Comparison of ENCODE assay signal across 13 cellular contexts in genomic region chr5:124252094-124252750, GRCh38.
DNase-seq lines count a peak whose midpoint lies in the region; ATAC-seq and TF ChIP-seq lines count a peak whose summit lies in the region.
"Had no signal": no experiment of that assay in that cellular context is flagged by ENCODE, and none has a peak within 500 bp of the region (broad histone marks: within the 10 kb centered on the region; RNA-seq: fewer than 3 reads in every experiment).

No MANE protein-coding gene starts in this region.

- H3K27ac ChIP-seq in OCI-LY7 (ENCODE audit: low read depth, low read length, poor library complexity, severe bottlenecking) (no peak overlapping the region), left lung (no peak overlapping the region)
- H3K27ac ChIP-seq: transverse colon had no signal

- TF ChIP-seq CTCF in OCI-LY7 (conservative IDR thresholded peaks at IDR 0.05; ENCODE audit: low read length) (no peak), left lung (IDR thresholded peaks at IDR 0.05) (no peak)

- no peaks in the 10 kb centered on the region for H3K4me1 ChIP-seq in OCI-LY7 (ENCODE audit: insufficient read depth, low read length, poor library complexity, severe bottlenecking)
- H3K4me1 ChIP-seq in left lung = no peaks in the 10 kb centered on the region
- H3K4me1 ChIP-seq: Caco-2, transverse colon had no signal

- no peaks in the 10 kb centered on the region for H3K9me3 ChIP-seq in OCI-LY7 (ENCODE audit: low read length)
- peaks cover 0 to 32% of the 10 kb centered on the region in 2 donors for H3K9me3 ChIP-seq in left lung

- POLR2A ChIA-PET in OCI-LY7 (lab: Charles Lee) = interaction anchor here (0.6 to 3.7 kb wide), 5 partner anchors 11 to 442 kb away, joined by 3 to 17 read pairs (median 3); no protein-coding TSS in a partner anchor

- H4K20me1 ChIP-seq in OCI-LY7 (ENCODE audit: insufficient read depth, low read length) = no peaks in the 10 kb centered on the region

- CTCF ChIA-PET in OCI-LY7 (lab: Charles Lee; ENCODE audit: unreplicated experiment) = no interaction called here

- no peaks in the 10 kb centered on the region for H3K79me2 ChIP-seq in OCI-LY7 (ENCODE audit: insufficient read depth, low read depth, low read length)

- H3K36me3 ChIP-seq in OCI-LY7 (ENCODE audit: insufficient read depth, low read length) = no peaks in the 10 kb centered on the region
- H3K36me3 ChIP-seq in left lung = no peaks in the 10 kb centered on the region
- H3K36me3 ChIP-seq: transverse colon had no signal

- H2AFZ ChIP-seq in OCI-LY7 (ENCODE audit: low read length) = no peak overlapping the region

- H3K27me3 ChIP-seq in left lung = no peaks in the 10 kb centered on the region
- H3K27me3 ChIP-seq: transverse colon had no signal

- H3K4me2 ChIP-seq in OCI-LY7 (ENCODE audit: low read length) = no peak overlapping the region

- no TSS peak for BruUV-seq in OCI-LY7 (replicated peaks; lab: Mats Ljungman, UMichigan)

- DNase-seq in NCI-H345 (lab: John Stamatoyannopoulos, UW) (peak; percentile 46), NCI-H345 treated with DMSO at 0.1 percent for 48 hours (lab: John Stamatoyannopoulos, UW; ENCODE audit: unreplicated experiment) (no peak), OCI-LY7 (ENCODE audit: low spot score) (peak; percentile 3), fibroblast of gingiva (ENCODE audit: low read depth) (peak; percentile 23), retina (peak; percentile 50), left lung (no peak)
- DNase-seq: activated CD4-positive, CD25-positive, alpha-beta regulatory T cell; activated CD8-positive, alpha-beta memory T cell treated with anti-CD3 and anti-CD28 coated beads, Interleukin-2, amount 50 U/mL, for 48 hours; Caco-2; dermis blood vessel endothelial cell; transverse colon had no signal

- intact Hi-C loops in OCI-LY7 (cut with micrococcal nuclease; ENCODE audit: unreplicated experiment) = no loop called here
- intact Hi-C loops in left lung (cut with DNase I) = no loop called here

- H3K4me3 ChIP-seq in OCI-LY7 (ENCODE audit: low read depth, low read length, poor library complexity, severe bottlenecking) = no peak overlapping the region
- H3K4me3 ChIP-seq in left lung = no peak overlapping the region
- H3K4me3 ChIP-seq: transverse colon had no signal

- ATAC-seq in GM18907 (IDR thresholded peaks at IDR 0.05; ENCODE audit: unreplicated experiment) (no peak), left lung (no peak), HG03135 (IDR thresholded peaks at IDR 0.05; ENCODE audit: unreplicated experiment) (no peak)

- H3K9me2 ChIP-seq in OCI-LY7 (ENCODE audit: insufficient read depth, low read length) = no peaks in the 10 kb centered on the region

Comparison
In these comparisons a context has a peak if more than half of its experiments do, and no peak if none do; other contexts are left out.
1. DNase-seq: peak in NCI-H345 (single experiment), OCI-LY7 (single experiment), fibroblast of gingiva (single experiment) and retina (single experiment); none in NCI-H345 treated with DMSO at 0.1 percent for 48 hours (single experiment) and left lung (0 of 2).